20 cellular contexts compared by ENCODE assay signal in genomic region chr12:24380122-24380521, GRCh38.
A peak's percentile ranks its signal among the peaks of the same experiment; 100 is the strongest.
DNase-seq lines count a peak whose midpoint lies in the region; ATAC-seq and TF ChIP-seq lines count a peak whose summit lies in the region.
"Had no signal": no experiment of that assay in that cellular context is flagged by ENCODE, and none has a peak within 500 bp of the region (broad histone marks: within the 10 kb centered on the region; RNA-seq: fewer than 3 reads in every experiment).

No MANE protein-coding gene starts in this region.

- H3K4me1 Mint-ChIP-seq in activated naive CD8-positive, alpha-beta T cell treated with anti-CD3 and anti-CD28 coated beads, Interleukin-2, amount 50 U/mL, for 24 hours, result peaks cover 2% of the 10 kb centered on the region
- peaks cover 35% of the 10 kb centered on the region for H3K4me1 Mint-ChIP-seq in chondrocyte (ENCODE audit: low read depth)
- H3K4me1 Mint-ChIP-seq: activated naive CD8-positive, alpha-beta T cell treated with anti-CD3 and anti-CD28 coated beads for 36 hours had no signal

- no peak for ATAC-seq in GM18502 (IDR thresholded peaks at IDR 0.05; ENCODE audit: poor library complexity, unreplicated experiment)
- no peak for ATAC-seq in activated naive CD8-positive, alpha-beta T cell treated with anti-CD3 and anti-CD28 coated beads, Interleukin-2, amount 50 U/mL, for 24 hours
- ATAC-seq: Panc1, psoas muscle had no signal

- DNase-seq in SK-MEL-5 (ENCODE audit: low read depth, low spot score) (peak; percentile 66), fibroblast of villous mesenchyme (ENCODE audit: low read depth) (peak; percentile 83), retinal pigment epithelial cell (ENCODE audit: low read depth) (peak; percentile 77), chondrocyte (ENCODE audit: low spot score) (no peak)
- no peak for DNase-seq in activated effector memory CD4-positive, alpha-beta T cell treated with anti-CD3 and anti-CD28 coated beads, Interleukin-2, amount 50 U/mL, for 16 hours
- no peak for DNase-seq in activated naive CD8-positive, alpha-beta T cell treated with anti-CD3 and anti-CD28 coated beads, Interleukin-2, amount 50 U/mL, for 24 hours
- DNase-seq: activated CD4-positive, alpha-beta T cell treated with anti-CD3 and anti-CD28 coated beads, Interleukin-2, amount 50 U/mL, for 1 hour; activated naive CD8-positive, alpha-beta T cell treated with anti-CD3 and anti-CD28 coated beads for 36 hours; activated T-cell treated with anti-CD3 and anti-CD28 coated beads, Interleukin-2, amount 50 U/mL, for 24 hours; caudate nucleus; DMS153; effector CD8-positive, alpha-beta T cell; NCI-H1436 treated with DMSO at 0.1 percent for 48 hours; psoas muscle had no signal

- no peaks in the 10 kb centered on the region for H3K27me3 Mint-ChIP-seq in activated naive CD8-positive, alpha-beta T cell treated with anti-CD3 and anti-CD28 coated beads, Interleukin-2, amount 50 U/mL, for 24 hours
- no peaks in the 10 kb centered on the region for H3K27me3 Mint-ChIP-seq in chondrocyte (ENCODE audit: low read depth)
- H3K27me3 Mint-ChIP-seq: activated naive CD8-positive, alpha-beta T cell treated with anti-CD3 and anti-CD28 coated beads for 36 hours; activated T-cell treated with anti-CD3 and anti-CD28 coated beads, Interleukin-2, amount 50 U/mL, for 24 hours; stimulated activated naive CD8-positive, alpha-beta T cell treated with anti-CD3 and anti-CD28 coated beads, Interleukin-15, Interleukin-2, amounts not matched to agents 100 ng/mL and 50 ng/mL, for 24 hours had no signal

- H3K4me3 Mint-ChIP-seq in activated naive CD8-positive, alpha-beta T cell treated with anti-CD3 and anti-CD28 coated beads, Interleukin-2, amount 50 U/mL, for 24 hours, result no peak overlapping the region
- no peak overlapping the region for H3K4me3 Mint-ChIP-seq in chondrocyte (ENCODE audit: unreplicated experiment)
- H3K4me3 Mint-ChIP-seq: activated naive CD8-positive, alpha-beta T cell treated with anti-CD3 and anti-CD28 coated beads for 36 hours; activated T-cell treated with anti-CD3 and anti-CD28 coated beads, Interleukin-2, amount 50 U/mL, for 24 hours; stimulated activated naive CD8-positive, alpha-beta T cell treated with anti-CD3 and anti-CD28 coated beads, Interleukin-15, Interleukin-2, amounts not matched to agents 100 ng/mL and 50 ng/mL, for 24 hours had no signal

- H3K9me3 Mint-ChIP-seq in activated naive CD8-positive, alpha-beta T cell treated with anti-CD3 and anti-CD28 coated beads, Interleukin-2, amount 50 U/mL, for 24 hours, result peaks cover 19% of the 10 kb centered on the region
- peaks cover 5% of the 10 kb centered on the region for H3K9me3 Mint-ChIP-seq in chondrocyte (ENCODE audit: low read depth)

- H3K9ac ChIP-seq in HUES48 (ENCODE audit: low read depth, low read length), result no peak overlapping the region
- H3K9ac ChIP-seq: BLaER1 treated with 17β-estradiol and CSF1 and Interleukin-3, amounts not matched to agents 10 nM and 100 nM had no signal

- H3K27ac ChIP-seq in HUES48 (ENCODE audit: low read depth, low read length), result peak overlapping the region; percentile 77
- H3K27ac ChIP-seq: BLaER1 treated with 17β-estradiol and CSF1 and Interleukin-3, amounts not matched to agents 10 nM and 100 nM; HL-60; psoas muscle had no signal

- peaks cover 40% of the 10 kb centered on the region for H3K4me1 ChIP-seq in HUES48 (ENCODE audit: control insufficient read depth, insufficient read depth, low read length)
- H3K4me1 ChIP-seq: BLaER1 treated with 17β-estradiol and CSF1 and Interleukin-3, amounts not matched to agents 10 nM and 100 nM; psoas muscle had no signal

- H3K36me3 ChIP-seq in HUES48 (ENCODE audit: control insufficient read depth, insufficient read depth, low read length), result no peaks in the 10 kb centered on the region
- H3K36me3 ChIP-seq: BLaER1 treated with 17β-estradiol and CSF1 and Interleukin-3, amounts not matched to agents 10 nM and 100 nM had no signal

- H3K27me3 ChIP-seq in HUES48 (ENCODE audit: control insufficient read depth, insufficient read depth, low read length), result no peaks in the 10 kb centered on the region
- H3K27me3 ChIP-seq: BLaER1 treated with 17β-estradiol and CSF1 and Interleukin-3, amounts not matched to agents 10 nM and 100 nM had no signal

- H3K9me3 ChIP-seq in HUES48 (ENCODE audit: control insufficient read depth, insufficient read depth, low read length), result no peaks in the 10 kb centered on the region
- H3K9me3 ChIP-seq: psoas muscle had no signal

- H3K36me3 Mint-ChIP-seq in activated naive CD8-positive, alpha-beta T cell treated with anti-CD3 and anti-CD28 coated beads, Interleukin-2, amount 50 U/mL, for 24 hours (ENCODE audit: low read depth), result no peaks in the 10 kb centered on the region
- H3K36me3 Mint-ChIP-seq in chondrocyte (ENCODE audit: low read depth), result peaks cover 3% of the 10 kb centered on the region
- H3K36me3 Mint-ChIP-seq: activated naive CD8-positive, alpha-beta T cell treated with anti-CD3 and anti-CD28 coated beads for 36 hours had no signal

- no peak overlapping the region for H3K27ac Mint-ChIP-seq in activated naive CD8-positive, alpha-beta T cell treated with anti-CD3 and anti-CD28 coated beads, Interleukin-2, amount 50 U/mL, for 24 hours
- no peak overlapping the region for H3K27ac Mint-ChIP-seq in chondrocyte (ENCODE audit: unreplicated experiment)
- H3K27ac Mint-ChIP-seq: activated naive CD8-positive, alpha-beta T cell treated with anti-CD3 and anti-CD28 coated beads for 36 hours; activated T-cell treated with anti-CD3 and anti-CD28 coated beads, Interleukin-2, amount 50 U/mL, for 24 hours; stimulated activated naive CD8-positive, alpha-beta T cell treated with anti-CD3 and anti-CD28 coated beads, Interleukin-15, Interleukin-2, amounts not matched to agents 100 ng/mL and 50 ng/mL, for 24 hours had no signal

- in situ Hi-C loops in SK-MEL-5 (cut with HindIII; ENCODE audit: low pct_unique_long_range_greater_than_20kb, low sequenced_read_pairs), result no loop called here

- TF ChIP-seq CTCF in fibroblast of villous mesenchyme (IDR thresholded peaks at IDR 0.05; ENCODE audit: insufficient read depth, low read depth, low read length), result no peak
- no peak for TF ChIP-seq CTCF in retinal pigment epithelial cell (conservative IDR thresholded peaks at IDR 0.05; ENCODE audit: low read depth, low read length)
- no peak for TF ChIP-seq CTCF in chondrocyte (IDR thresholded peaks at IDR 0.05)

- 0 out of 2 replicates have a peak overlapping the region, but pooled peaks have one; percentile 1 for H3K4me3 ChIP-seq in HUES48 (ENCODE audit: low read depth, low read length)
- H3K4me3 ChIP-seq in fibroblast of villous mesenchyme (ENCODE audit: low read depth, low read length), result no peak overlapping the region
- H3K4me3 ChIP-seq in retinal pigment epithelial cell (ENCODE audit: low read length), result no peak overlapping the region
- H3K4me3 ChIP-seq: BLaER1 treated with 17β-estradiol and CSF1 and Interleukin-3, amounts not matched to agents 10 nM and 100 nM; psoas muscle had no signal

Comparison
In these comparisons a context has a peak if more than half of its experiments do, and no peak if none do; other contexts are left out.
1. DNase-seq: peak in SK-MEL-5 (single experiment), fibroblast of villous mesenchyme (single experiment) and retinal pigment epithelial cell (single experiment); none in activated effector memory CD4-positive, alpha-beta T cell treated with anti-CD3 and anti-CD28 coated beads, Interleukin-2, amount 50 U/mL, for 16 hours (single experiment), activated naive CD8-positive, alpha-beta T cell treated with anti-CD3 and anti-CD28 coated beads, Interleukin-2, amount 50 U/mL, for 24 hours (single experiment) and chondrocyte (single experiment).